9 cellular contexts compared by ENCODE assay signal in genomic region chr7:25952277-25953057, GRCh38.
DNase-seq lines count a peak whose midpoint lies in the region; ATAC-seq and TF ChIP-seq lines count a peak whose summit lies in the region.
"Had no signal": no experiment of that assay in that cellular context is flagged by ENCODE, and none has a peak within 500 bp of the region (broad histone marks: within the 10 kb centered on the region; RNA-seq: fewer than 3 reads in every experiment).

No MANE protein-coding gene starts in this region.

- peak overlapping the region in 1 of 4 donors; percentile 73 for H3K27ac ChIP-seq in gastroesophageal sphincter

- H3K27me3 Mint-ChIP-seq in Calu3 (ENCODE audit: unreplicated experiment) (no peaks in the 10 kb centered on the region), natural killer cell (ENCODE audit: low read depth in 2 of 2) (peaks cover 26 to 27% of the 10 kb centered on the region in 2 donors)

- ATAC-seq in natural killer cell, result no peak
- ATAC-seq in gastroesophageal sphincter, result no peak

- H3K27me3 ChIP-seq in adipocyte (replicated peaks; ENCODE audit: control insufficient read depth, insufficient read depth, low read length) (peaks cover 5% of the 10 kb centered on the region), gastroesophageal sphincter (peaks cover 10% of the 10 kb centered on the region)

- peaks cover 11% of the 10 kb centered on the region for H3K4me1 Mint-ChIP-seq in Calu3 (ENCODE audit: low read depth, unreplicated experiment)
- H3K4me1 Mint-ChIP-seq in natural killer cell, result peaks cover 12 to 22% of the 10 kb centered on the region in 2 donors

- CTCF ChIA-PET in Calu3 (lab: Charles Lee), result interaction anchor here (0.6 to 1.8 kb wide), 3 partner anchors 57 to 60 kb away, joined by 3 to 5 read pairs (median 3); no protein-coding TSS in a partner anchor

- H3K4me3 ChIP-seq in adipocyte (ENCODE audit: low read length), result peak overlapping the region; percentile 81
- H3K4me3 ChIP-seq in gastroesophageal sphincter, result no peak overlapping the region

- H3K36me3 Mint-ChIP-seq in Calu3 (ENCODE audit: insufficient read depth, unreplicated experiment) (peaks cover 22% of the 10 kb centered on the region), natural killer cell (no peaks in the 10 kb centered on the region)

- H3K4me3 Mint-ChIP-seq in Calu3 (ENCODE audit: low read depth, unreplicated experiment) (peak overlapping the region; percentile 70), natural killer cell (peak overlapping the region; percentile 76)

- no TSS peak for BruUV-seq in Calu3 (replicated peaks; lab: Mats Ljungman, UMichigan)

- no peak for TF ChIP-seq EP300 in gastroesophageal sphincter (IDR thresholded peaks at IDR 0.05)

- no peaks in the 10 kb centered on the region for H3K9me3 Mint-ChIP-seq in Calu3 (ENCODE audit: low read depth, unreplicated experiment)
- no peaks in the 10 kb centered on the region for H3K9me3 Mint-ChIP-seq in natural killer cell

- H3K9ac ChIP-seq in adipocyte (ENCODE audit: low read length), result no peak overlapping the region

- H3K9me3 ChIP-seq in adipocyte (ENCODE audit: control insufficient read depth, low read length) (no peaks in the 10 kb centered on the region), gastroesophageal sphincter (no peaks in the 10 kb centered on the region)

- 51 to 66% methylated on average over 2 to 9 of the region's 18 CpGs for WGBS in gastroesophageal sphincter (ENCODE audit: low coverage in 1 of 2), 2 donors

- TF ChIP-seq POLR2A in gastroesophageal sphincter (IDR thresholded peaks at IDR 0.05), result no peak

- H3K36me3 ChIP-seq in adipocyte (ENCODE audit: control insufficient read depth, insufficient read depth, low read length, severe bottlenecking) (no peaks in the 10 kb centered on the region), gastroesophageal sphincter (no peaks in the 10 kb centered on the region)

- no peak for TF ChIP-seq CTCF in Calu3 (IDR thresholded peaks at IDR 0.05; ENCODE audit: unreplicated experiment)
- TF ChIP-seq CTCF in natural killer cell (IDR thresholded peaks at IDR 0.05), result no peak
- no peak for TF ChIP-seq CTCF in gastroesophageal sphincter (IDR thresholded peaks at IDR 0.05)

- intact Hi-C loops in Calu3 (cut with micrococcal nuclease; ENCODE audit: unreplicated experiment), result loop anchor here (5.0 to 10.0 kb wide), 2 partner anchors 110 to 202 kb away; partner anchors contain the start of gene NFE2L3
- intact Hi-C loops in natural killer cell (cut with micrococcal nuclease), result no loop called here

- H3K4me1 ChIP-seq in adipocyte (ENCODE audit: control insufficient read depth, insufficient read depth, low read length), result peaks cover 13% of the 10 kb centered on the region
- H3K4me1 ChIP-seq in gastroesophageal sphincter, result peaks cover 0 to 30% (median 10%) of the 10 kb centered on the region in 3 donors

- DNase-seq in Calu3, result peak; percentile 73
- peak; percentile 95 for DNase-seq in NCI-H1092 treated with DMSO at 0.1 percent for 48 hours (lab: John Stamatoyannopoulos, UW)
- DNase-seq in adipocyte (ENCODE audit: low read depth), result no peak
- no peak for DNase-seq in natural killer cell
- DNase-seq in DMS114 treated with DMSO at 0.1 percent for 48 hours (lab: John Stamatoyannopoulos, UW; ENCODE audit: unreplicated experiment), result no peak
- DNase-seq in T1000 (lab: John Stamatoyannopoulos, UW), result no peak
- no peak for DNase-seq in inferior parietal cortex (ENCODE audit: extremely low spot score)
- DNase-seq: NCI-H2081 had no signal

- peak overlapping the region; percentile 6 for H3K27ac Mint-ChIP-seq in Calu3 (ENCODE audit: unreplicated experiment)
- no peak overlapping the region for H3K27ac Mint-ChIP-seq in natural killer cell

Comparison
In these comparisons a context has a peak if more than half of its experiments do, and no peak if none do; other contexts are left out.
1. DNase-seq: peak in Calu3 (single experiment) and NCI-H1092 treated with DMSO at 0.1 percent for 48 hours (single experiment); none in adipocyte (single experiment), natural killer cell (single experiment), DMS114 treated with DMSO at 0.1 percent for 48 hours (single experiment), T1000 (single experiment) and inferior parietal cortex (single experiment).